Comparison of ENCODE assay signal across 9 cellular contexts in genomic region chrX:34918856-34919255, GRCh38. TPM values are rescaled to one million over a fixed set of nuclear protein-coding genes. Genes with fewer than 3 reads are reported as not detected.
DNase-seq lines count a peak whose midpoint lies in the region; ATAC-seq, FAIRE-seq and TF ChIP-seq lines count a peak whose summit lies in the region.
"Had no signal": no experiment of that assay in that cellular context is flagged by ENCODE, and none has a peak within 500 bp of the region (broad histone marks: within the 10 kb centered on the region; RNA-seq: fewer than 3 reads in every experiment).

No MANE protein-coding gene starts in this region.

- POLR2A ChIA-PET in H1 (lab: Charles Lee; ENCODE audit: partially characterized antibody), result no interaction called here

- H2BK5ac ChIP-seq in H1 (ENCODE audit: low read depth, low read length), result no peak overlapping the region

- no peaks in the 10 kb centered on the region for H4K20me1 ChIP-seq in H1 (replicated peaks in 1 of 2; ENCODE audit: control insufficient read depth in 1 of 2, insufficient read depth in 2 of 2, low read length in 2 of 2)

- H3K36me3 Mint-ChIP-seq in progenitor cell of endocrine pancreas (ENCODE audit: insufficient read depth), result no peaks in the 10 kb centered on the region
- H3K36me3 Mint-ChIP-seq in activated T-cell treated with anti-CD3 and anti-CD28 coated beads, Interleukin-2, amount 50 U/mL, for 72 hours (ENCODE audit: insufficient read depth in 2 of 2), result no peaks in the 10 kb centered on the region

- H4K91ac ChIP-seq in H1 (replicated peaks; ENCODE audit: insufficient read length, low read length), result no peak overlapping the region

- no peak overlapping the region for H3K4me3 Mint-ChIP-seq in progenitor cell of endocrine pancreas (ENCODE audit: low read depth)
- no peak overlapping the region for H3K4me3 Mint-ChIP-seq in activated T-cell treated with anti-CD3 and anti-CD28 coated beads, Interleukin-2, amount 50 U/mL, for 72 hours

- peak; percentile 71 to 75 for TF ChIP-seq RAD21 in H1 (IDR thresholded peaks at IDR 0.05 in 1 of 2, conservative IDR thresholded peaks at IDR 0.05 in 1 of 2; ENCODE audit: low read depth in 2 of 2, low read length in 2 of 2)

- H3K79me1 ChIP-seq in H1 (ENCODE audit: low read depth, low read length), result no peaks in the 10 kb centered on the region

- H3K9me3 ChIP-seq in H1 (ENCODE audit: insufficient read depth in 2 of 2, low read depth in 1 of 2, low read length in 1 of 2), result no peaks in the 10 kb centered on the region
- no peaks in the 10 kb centered on the region for H3K9me3 ChIP-seq in Peyer's patch

- no peaks in the 10 kb centered on the region for H3K36me3 ChIP-seq in H1 (ENCODE audit: control insufficient read depth in 2 of 4, insufficient read depth in 4 of 4, low read length in 3 of 4)
- no peaks in the 10 kb centered on the region for H3K36me3 ChIP-seq in Peyer's patch

- H3K4me3 ChIP-seq in H1 (ENCODE audit: extremely low read depth in 1 of 4, insufficient read depth in 2 of 4, low read depth in 3 of 4, low read length in 4 of 4), result no peak overlapping the region
- H3K4me3 ChIP-seq in Peyer's patch, result no peak overlapping the region

- H3K4me1 Mint-ChIP-seq in progenitor cell of endocrine pancreas (ENCODE audit: low read depth), result no peaks in the 10 kb centered on the region
- H3K4me1 Mint-ChIP-seq in activated T-cell treated with anti-CD3 and anti-CD28 coated beads, Interleukin-2, amount 50 U/mL, for 72 hours (ENCODE audit: low read depth), result no peaks in the 10 kb centered on the region

- H3K56ac ChIP-seq in H1 (replicated peaks; ENCODE audit: insufficient read length, low read depth, low read length), result no peak overlapping the region

- H3K4ac ChIP-seq in H1 (replicated peaks; ENCODE audit: insufficient read length, low read depth, low read length), result no peak overlapping the region

- H3K4me1 ChIP-seq in H1 (replicated peaks in 1 of 4; ENCODE audit: control insufficient read depth in 3 of 4, insufficient read depth in 4 of 4, low read length in 3 of 4), result no peaks in the 10 kb centered on the region
- H3K4me1 ChIP-seq in Peyer's patch, result no peaks in the 10 kb centered on the region

- no peak overlapping the region for H3K4me2 ChIP-seq in H1 (ENCODE audit: insufficient read depth in 1 of 2, low read depth in 2 of 2, low read length in 2 of 2)

- H3K14ac ChIP-seq in H1 (ENCODE audit: insufficient read length), result no peak overlapping the region

- no peak overlapping the region for H2BK120ac ChIP-seq in H1 (replicated peaks; ENCODE audit: low read depth, low read length)

- no peaks in the 10 kb centered on the region for H3K27me3 Mint-ChIP-seq in progenitor cell of endocrine pancreas
- H3K27me3 Mint-ChIP-seq in activated T-cell treated with anti-CD3 and anti-CD28 coated beads, Interleukin-2, amount 50 U/mL, for 72 hours (ENCODE audit: low read depth), result no peaks in the 10 kb centered on the region

- H2BK15ac ChIP-seq in H1 (ENCODE audit: low read length), result no peak overlapping the region

- no peak overlapping the region for H3K27ac Mint-ChIP-seq in progenitor cell of endocrine pancreas
- no peak overlapping the region for H3K27ac Mint-ChIP-seq in activated T-cell treated with anti-CD3 and anti-CD28 coated beads, Interleukin-2, amount 50 U/mL, for 72 hours

- peak; percentile 99 for FAIRE-seq in H1 (lab: Jason Lieb, UNC)

- TF ChIP-seq CTCF in H1 (IDR thresholded peaks at IDR 0.05; ENCODE audit: control extremely low read depth in 1 of 3, insufficient read depth in 1 of 3, low read depth in 1 of 3, low read length in 3 of 3) (peak in 2 of 3 experiments; percentile 65 to 69; a peak in 3 of 4 replicates), progenitor cell of endocrine pancreas (IDR thresholded peaks at IDR 0.05; ENCODE audit: unreplicated experiment) (peak; percentile 59), Peyer's patch (IDR thresholded peaks at IDR 0.05) (no peak)

- no peaks in the 10 kb centered on the region for H3K79me2 ChIP-seq in H1 (ENCODE audit: control insufficient read depth in 1 of 2, insufficient read depth in 2 of 2, low read length in 2 of 2)

- H3K27ac ChIP-seq in H1 (ENCODE audit: low read depth, low read length), result no peak overlapping the region
- H3K27ac ChIP-seq in Peyer's patch, result no peak overlapping the region

- no peak overlapping the region for H2AK5ac ChIP-seq in H1 (ENCODE audit: low read depth, low read length)

- H3K23me2 ChIP-seq in H1 (ENCODE audit: low read depth, low read length), result no peaks in the 10 kb centered on the region; the same call in 1 of the 2 replicates

- no peak for ATAC-seq in activated T-cell treated with anti-CD3 and anti-CD28 coated beads, Interleukin-2, amount 50 U/mL, for 72 hours (replicated peaks in 1 of 2)

- no peak overlapping the region for H2AFZ ChIP-seq in H1 (ENCODE audit: low read length)

- H4K5ac ChIP-seq in H1 (ENCODE audit: insufficient read length, low read depth, low read length), result no peak overlapping the region

- TF ChIP-seq POLR2A in H1 (IDR thresholded peaks at IDR 0.05; ENCODE audit: control extremely low read depth in 1 of 2, low read depth in 2 of 2, low read length in 2 of 2) (no peak), Peyer's patch (IDR thresholded peaks at IDR 0.05) (no peak)

- no peak overlapping the region for H3K9ac ChIP-seq in H1 (replicated peaks in 1 of 4; ENCODE audit: extremely low read depth in 1 of 4, low read depth in 3 of 4, low read length in 3 of 4)

- CTCF ChIA-PET in H1 (lab: Charles Lee; ENCODE audit: partially characterized antibody), result interaction anchor here (0.7 to 1.8 kb wide), 16 partner anchors 9 to 554 kb away, joined by 3 to 5 read pairs (median 3); no protein-coding TSS in a partner anchor

- peak; percentile 15 for DNase-seq in GM04504 (ENCODE audit: low read depth)
- peak; percentile 1 for DNase-seq in NCI-H69 (lab: John Stamatoyannopoulos, UW)
- DNase-seq in H1 (ENCODE audit: low read depth in 1 of 2, low spot score in 2 of 2), result no peak
- no peak for DNase-seq in progenitor cell of endocrine pancreas (ENCODE audit: low spot score, unreplicated experiment)
- DNase-seq in activated CD4-positive, alpha-beta T cell treated with anti-CD3 and anti-CD28 coated beads for 48 hours, result no peak
- no peak for DNase-seq in Peyer's patch
- DNase-seq in activated gamma-delta T cell treated with Interleukin-2 at 50 U/mL for 16 hours, result no peak
- DNase-seq in activated T-cell treated with anti-CD3 and anti-CD28 coated beads, Interleukin-2, amount 50 U/mL, for 72 hours, result no peak
- DNase-seq: activated CD4-positive, alpha-beta T cell treated with anti-CD3 and anti-CD28 coated beads, Interleukin-2, amount 50 U/mL, for 4 hours had no signal

- H2BK20ac ChIP-seq in H1 (ENCODE audit: low read length), result no peak overlapping the region

- no peak overlapping the region for H3K18ac ChIP-seq in H1 (ENCODE audit: extremely low read depth, low read length)

- H4K8ac ChIP-seq in H1 (ENCODE audit: extremely low read depth, insufficient read depth, low read length), result no peak overlapping the region

- H3K27me3 ChIP-seq in H1 (replicated peaks in 1 of 4; ENCODE audit: control insufficient read depth in 3 of 4, extremely low read depth in 1 of 4, insufficient read depth in 3 of 4, low read length in 3 of 4) (no peaks in the 10 kb centered on the region), Peyer's patch (no peaks in the 10 kb centered on the region)

- no peak overlapping the region for H2BK12ac ChIP-seq in H1 (ENCODE audit: low read depth, low read length)

- peaks cover 2% of the 10 kb centered on the region for H3K9me3 Mint-ChIP-seq in progenitor cell of endocrine pancreas (ENCODE audit: low read depth)
- peaks cover 2 to 3% of the 10 kb centered on the region in 2 donors for H3K9me3 Mint-ChIP-seq in activated T-cell treated with anti-CD3 and anti-CD28 coated beads, Interleukin-2, amount 50 U/mL, for 72 hours

- WGBS in H1 (ENCODE audit: extremely low coverage in 1 of 2, insufficient coverage in 1 of 2, insufficient read length in 1 of 2, insufficient replicate concordance in 2 of 2, low coverage in 1 of 2, low lambda C conversion rate in 2 of 2, missing lambda C conversion rate in 1 of 2), 2 experiments, result 63% methylated on average over 1 of the region's 1 CpG; no CpG with 5 or more reads in 1 of the 2 experiments

- no peak for TF ChIP-seq EP300 in H1 (IDR thresholded peaks at IDR 0.05; ENCODE audit: borderline replicate concordance in 1 of 2, low read depth in 2 of 2, low read length in 2 of 2)

- H3K23ac ChIP-seq in H1 (ENCODE audit: insufficient read length), result no peak overlapping the region

TF ChIP-seq in H1, 55 proteins besides CTCF, POLR2A, EP300 and RAD21 (continues in another document):
- TF ChIP-seq ATF2 (IDR thresholded peaks at IDR 0.05; ENCODE audit: low read length) (no peak), HDAC2 (IDR thresholded peaks at IDR 0.05; ENCODE audit: borderline replicate concordance in 1 of 2, low read depth in 2 of 2, low read length in 2 of 2) (no peak), CTBP2 (IDR thresholded peaks at IDR 0.05; ENCODE audit: borderline replicate concordance, insufficient read depth, insufficient read length, low read length) (no peak), NRF1 (IDR thresholded peaks at IDR 0.05; ENCODE audit: low read depth, low read length) (no peak), GABPA (IDR thresholded peaks at IDR 0.05; ENCODE audit: borderline replicate concordance, insufficient read depth, low read length) (no peak), ASH2L (IDR thresholded peaks at IDR 0.05; ENCODE audit: low read length) (no peak)

RNA-seq across cellular contexts. Expression of gene FAM47B, which starts 23.7 kb away (rescaled TPM):
- total RNA-seq in H1 (2021; fragmentation: NEBNext Ultra II Directional; extraction: Animal tissue kit (Norgen Biotek cat#: 25700)), result not detected in 2 replicates
- polyA plus RNA-seq in H1 (2011; rRNA removed), result not detected in 2 replicates
- polyA plus RNA-seq in H1 (2011; cell fraction: cytosol; rRNA removed), result not detected
- not detected for polyA plus RNA-seq in H1 (2011; cell fraction: nucleus; rRNA removed)
- not detected in 4 replicates for polyA plus RNA-seq in H1 (2012, experiment 1 of 2)
- not detected for polyA plus RNA-seq in H1 (2012, experiment 2 of 2)
- not detected for polyA plus RNA-seq in H1 (2013, experiment 1 of 2)
- polyA plus RNA-seq in H1 (2013, experiment 2 of 2), result not detected
- not detected in 2 replicates for polyA minus RNA-seq in H1 (2011; rRNA and poly(A)+ RNA removed)
- polyA minus RNA-seq in H1 (2011; cell fraction: cytosol; rRNA and poly(A)+ RNA removed), result not detected
- polyA minus RNA-seq in H1 (2011; cell fraction: nucleus; rRNA and poly(A)+ RNA removed), result not detected
- total RNA-seq in progenitor cell of endocrine pancreas (not detected in 2 replicates), Peyer's patch (not detected)
- not detected for total RNA-seq in activated T-cell treated with anti-CD3 and anti-CD28 coated beads, Interleukin-2, amount 50 U/mL, for 72 hours

Comparison
In these comparisons a context has a peak if more than half of its experiments do, and no peak if none do; other contexts are left out.
1. DNase-seq: peak in GM04504 (single experiment) and NCI-H69 (single experiment); none in H1 (0 of 2), progenitor cell of endocrine pancreas (single experiment), activated CD4-positive, alpha-beta T cell treated with anti-CD3 and anti-CD28 coated beads for 48 hours (single experiment), Peyer's patch (0 of 3), activated gamma-delta T cell treated with Interleukin-2 at 50 U/mL for 16 hours (single experiment) and activated T-cell treated with anti-CD3 and anti-CD28 coated beads, Interleukin-2, amount 50 U/mL, for 72 hours (0 of 2).
2. CTCF ChIP-seq: peak in H1 (2 of 3) and progenitor cell of endocrine pancreas (single experiment); none in Peyer's patch (0 of 6).